Comparison of ENCODE assay signal across 1 cellular context in genomic region chr7:1536768-1537630, GRCh38.
TF ChIP-seq lines count a peak whose summit lies in the region.

No MANE protein-coding gene starts in this region.

TF ChIP-seq in HepG2, 621 proteins besides CTCF, POLR2A, EP300 and RAD21 (continued from another document and continues in another):
- TF ChIP-seq MLXIP (CRISPR knock-in tag; IDR thresholded peaks at IDR 0.05; ENCODE audit: borderline replicate concordance) (0 out of 2 replicates have a peak, but pooled peaks have one; percentile 43), NR1H2 (CRISPR knock-in tag; IDR thresholded peaks at IDR 0.05; ENCODE audit: borderline replicate concordance, low read depth) (no peak), ARID3A (IDR thresholded peaks at IDR 0.05; ENCODE audit: low read depth, low read length) (no peak), FIP1L1 (IDR thresholded peaks at IDR 0.05; ENCODE audit: borderline replicate concordance, insufficient read depth, low read depth, low read length) (no peak), ZNF317 (CRISPR knock-in tag; IDR thresholded peaks at IDR 0.05) (peak; percentile 60; the same call in 1 of the 2 replicates), ZBTB25 (CRISPR knock-in tag; IDR thresholded peaks at IDR 0.05) (peak; percentile 56; the same call in 1 of the 2 replicates), MED8 (CRISPR knock-in tag; IDR thresholded peaks at IDR 0.05; ENCODE audit: insufficient replicate concordance) (no peak), TEAD2 (CRISPR knock-in tag; IDR thresholded peaks at IDR 0.05) (no peak), NCOR1 (IDR thresholded peaks at IDR 0.05; ENCODE audit: borderline replicate concordance, low read length) (peak; percentile 68; the same call in 1 of the 2 replicates), CHCHD3 (CRISPR knock-in tag; IDR thresholded peaks at IDR 0.05) (no peak), MTF1 (CRISPR knock-in tag; IDR thresholded peaks at IDR 0.05) (no peak), ZNF839 (CRISPR knock-in tag; IDR thresholded peaks at IDR 0.05; ENCODE audit: borderline replicate concordance) (peak; percentile 72), NFIC (IDR thresholded peaks at IDR 0.05; ENCODE audit: low read length) (0 out of 2 replicates have a peak, but pooled peaks have one; percentile 64), RXRB (CRISPR knock-in tag; IDR thresholded peaks at IDR 0.05; ENCODE audit: borderline replicate concordance) (peak; percentile 86), ZNF143 (CRISPR knock-in tag; IDR thresholded peaks at IDR 0.05) (no peak), ZNF10 (CRISPR knock-in tag; IDR thresholded peaks at IDR 0.05; ENCODE audit: borderline replicate concordance, low read depth) (no peak), SMYD3 (CRISPR knock-in tag; IDR thresholded peaks at IDR 0.05) (no peak), THRA (CRISPR knock-in tag; IDR thresholded peaks at IDR 0.05; ENCODE audit: borderline replicate concordance) (peak; percentile 67; the same call in 1 of the 2 replicates), RORA (CRISPR knock-in tag; IDR thresholded peaks at IDR 0.05) (no peak), PLSCR1 (CRISPR knock-in tag; IDR thresholded peaks at IDR 0.05; ENCODE audit: borderline replicate concordance) (no peak), ZFP91 (CRISPR knock-in tag; IDR thresholded peaks at IDR 0.05; ENCODE audit: borderline replicate concordance) (peak; percentile 86; the same call in 1 of the 2 replicates), GABPB1 (CRISPR knock-in tag; IDR thresholded peaks at IDR 0.05) (peak; percentile 81), FLYWCH1 (CRISPR knock-in tag; IDR thresholded peaks at IDR 0.05) (no peak), ATF4 (CRISPR knock-in tag; IDR thresholded peaks at IDR 0.05) (0 out of 4 replicates have a peak, but pooled peaks of 1 of the 2 experiments have one; percentile 58), RCOR2 (CRISPR knock-in tag; IDR thresholded peaks at IDR 0.05) (no peak), KDM5B (CRISPR knock-in tag; IDR thresholded peaks at IDR 0.05; ENCODE audit: borderline replicate concordance) (peak; percentile 65; the same call in 1 of the 2 replicates), ZNF251 (CRISPR knock-in tag; IDR thresholded peaks at IDR 0.05) (no peak), ZSCAN5A (CRISPR knock-in tag; IDR thresholded peaks at IDR 0.05; ENCODE audit: borderline replicate concordance) (no peak), KMT2A (CRISPR knock-in tag; IDR thresholded peaks at IDR 0.05) (peak; percentile 57; the same call in 1 of the 2 replicates), MZF1 (CRISPR knock-in tag; IDR thresholded peaks at IDR 0.05; ENCODE audit: borderline replicate concordance) (no peak), TFAP4 (IDR thresholded peaks at IDR 0.05; ENCODE audit: borderline replicate concordance, low read depth) (peak; percentile 71), SAP130 (CRISPR knock-in tag; IDR thresholded peaks at IDR 0.05; ENCODE audit: low read depth) (peak; percentile 96), ZUFSP (CRISPR knock-in tag; IDR thresholded peaks at IDR 0.05; ENCODE audit: borderline replicate concordance) (no peak), RARA (CRISPR knock-in tag; IDR thresholded peaks at IDR 0.05) (peak; percentile 78), ZNF280D (CRISPR knock-in tag; IDR thresholded peaks at IDR 0.05) (peak; percentile 38; the same call in 1 of the 2 replicates), THAP8 (CRISPR knock-in tag; IDR thresholded peaks at IDR 0.05; ENCODE audit: borderline replicate concordance) (no peak), MAX (IDR thresholded peaks at IDR 0.05) (peak; percentile 83), TAF15 (IDR thresholded peaks at IDR 0.05; ENCODE audit: low read depth, low read length, poor library complexity, severe bottlenecking) (no peak)
